In genomic region chr3:19284974-19285373, GRCh38 we compare ENCODE assay signal across 24 cellular contexts.
"Had no signal": no experiment of that assay in that cellular context is flagged by ENCODE, and none has a peak within 500 bp of the region (broad histone marks: within the 10 kb centered on the region; RNA-seq: fewer than 3 reads in every experiment).

No MANE protein-coding gene starts in this region.

- H3K36me3 Mint-ChIP-seq: stimulated activated effector memory CD8-positive, alpha-beta T cell treated with anti-CD3 and anti-CD28 coated beads, Interleukin-12 subunit alpha, Interleukin-12 subunit beta, amount 100 ng/mL, for 72 hours; stimulated activated memory B cell treated with anti-CD40 and anti-IgM and Interleukin-4, amounts not matched to agents 10 μg/mL and 1 μg/mL and 100 μg/mL, for 72 hours; stimulated activated naive B cell treated with anti-CD40 and anti-IgM and Interleukin-4, amounts not matched to agents 10 μg/mL and 1 μg/mL and 100 μg/mL, for 72 hours; type B pancreatic cell had no signal

- DNase-seq: stimulated activated CD4-positive, alpha-beta T cell treated with anti-CD3 and anti-CD28 coated beads, Interleukin-2, amount 100 ng/mL, for 48 hours; stimulated activated CD4-positive, alpha-beta T cell treated with anti-CD3 and anti-CD28 coated beads, Interleukin-4, amount 100 ng/mL, for 1 hour; stimulated activated CD4-positive, alpha-beta T cell treated with anti-CD3 and anti-CD28 coated beads, Interleukin-4, amount 100 ng/mL, for 24 hours; stimulated activated CD4-positive, alpha-beta T cell treated with anti-CD3 and anti-CD28 coated beads, Interleukin-4, amount 100 ng/mL, for 4 hours; stimulated activated CD8-positive, alpha-beta memory T cell treated with anti-CD3 and anti-CD28 coated beads, Interleukin-4, amount 100 ng/mL, for 48 hours; stimulated activated naive B cell treated with anti-CD40 and anti-IgM and Interleukin-4, amounts not matched to agents 10 μg/mL and 1 μg/mL and 100 μg/mL, for 72 hours; stimulated activated naive CD4-positive, alpha-beta T cell; stimulated activated naive CD4-positive, alpha-beta T cell treated with Interleukin-2 at 50 U/mL for 16 hours; stimulated activated naive CD8-positive, alpha-beta T cell treated with anti-CD3 and anti-CD28 coated beads, Interleukin-15, amount 100 ng/mL, for 72 hours; stimulated activated naive CD8-positive, alpha-beta T cell treated with anti-CD3 and anti-CD28 coated beads, Interleukin-15, Interleukin-2, amounts not matched to agents 100 U/mL and 50 U/mL, for 24 hours; stomach; substantia nigra; testis; thyroid gland; tibial artery; transverse colon; trophoblast cell; upper lobe of left lung; upper lobe of right lung; uterus had no signal

- ATAC-seq: stimulated activated effector memory CD8-positive, alpha-beta T cell treated with anti-CD3 and anti-CD28 coated beads, Interleukin-12 subunit alpha, Interleukin-12 subunit beta, amount 100 ng/mL, for 72 hours; stimulated activated memory B cell treated with anti-CD40 and anti-IgM and Interleukin-4, amounts not matched to agents 10 μg/mL and 1 μg/mL and 100 μg/mL, for 72 hours; stimulated activated naive B cell treated with anti-CD40 and anti-IgM and Interleukin-4, amounts not matched to agents 10 μg/mL and 1 μg/mL and 100 μg/mL, for 72 hours; stimulated activated naive CD8-positive, alpha-beta T cell treated with anti-CD3 and anti-CD28 coated beads, Interleukin-15, amount 100 ng/mL, for 72 hours; stimulated activated naive CD8-positive, alpha-beta T cell treated with anti-CD3 and anti-CD28 coated beads, Interleukin-15, Interleukin-2, amounts not matched to agents 100 U/mL and 50 U/mL, for 24 hours; upper lobe of right lung had no signal

- H3K27me3 Mint-ChIP-seq: stimulated activated memory B cell treated with anti-CD40 and anti-IgM and Interleukin-4, amounts not matched to agents 10 μg/mL and 1 μg/mL and 100 μg/mL, for 72 hours; stimulated activated naive B cell treated with anti-CD40 and anti-IgM and Interleukin-4, amounts not matched to agents 10 μg/mL and 1 μg/mL and 100 μg/mL, for 72 hours; stimulated activated naive CD8-positive, alpha-beta T cell treated with anti-CD3 and anti-CD28 coated beads, Interleukin-15, amount 100 ng/mL, for 72 hours; stimulated activated naive CD8-positive, alpha-beta T cell treated with anti-CD3 and anti-CD28 coated beads, Interleukin-15, Interleukin-2, amounts not matched to agents 100 ng/mL and 50 ng/mL, for 24 hours; type B pancreatic cell had no signal

- H3K4me3 Mint-ChIP-seq: stimulated activated effector memory CD8-positive, alpha-beta T cell treated with anti-CD3 and anti-CD28 coated beads, Interleukin-12 subunit alpha, Interleukin-12 subunit beta, amount 100 ng/mL, for 72 hours; stimulated activated memory B cell treated with anti-CD40 and anti-IgM and Interleukin-4, amounts not matched to agents 10 μg/mL and 1 μg/mL and 100 μg/mL, for 72 hours; stimulated activated naive B cell treated with anti-CD40 and anti-IgM and Interleukin-4, amounts not matched to agents 10 μg/mL and 1 μg/mL and 100 μg/mL, for 72 hours; stimulated activated naive CD8-positive, alpha-beta T cell treated with anti-CD3 and anti-CD28 coated beads, Interleukin-15, amount 100 ng/mL, for 72 hours; stimulated activated naive CD8-positive, alpha-beta T cell treated with anti-CD3 and anti-CD28 coated beads, Interleukin-15, Interleukin-2, amounts not matched to agents 100 ng/mL and 50 ng/mL, for 24 hours; type B pancreatic cell had no signal

- H3K27ac Mint-ChIP-seq: stimulated activated effector memory CD8-positive, alpha-beta T cell treated with anti-CD3 and anti-CD28 coated beads, Interleukin-12 subunit alpha, Interleukin-12 subunit beta, amount 100 ng/mL, for 72 hours; stimulated activated memory B cell treated with anti-CD40 and anti-IgM and Interleukin-4, amounts not matched to agents 10 μg/mL and 1 μg/mL and 100 μg/mL, for 72 hours; stimulated activated naive B cell treated with anti-CD40 and anti-IgM and Interleukin-4, amounts not matched to agents 10 μg/mL and 1 μg/mL and 100 μg/mL, for 72 hours; stimulated activated naive CD8-positive, alpha-beta T cell treated with anti-CD3 and anti-CD28 coated beads, Interleukin-15, amount 100 ng/mL, for 72 hours; stimulated activated naive CD8-positive, alpha-beta T cell treated with anti-CD3 and anti-CD28 coated beads, Interleukin-15, Interleukin-2, amounts not matched to agents 100 ng/mL and 50 ng/mL, for 24 hours; type B pancreatic cell had no signal

- H3K9me3 Mint-ChIP-seq: stimulated activated memory B cell treated with anti-CD40 and anti-IgM and Interleukin-4, amounts not matched to agents 10 μg/mL and 1 μg/mL and 100 μg/mL, for 72 hours; stimulated activated naive CD8-positive, alpha-beta T cell treated with anti-CD3 and anti-CD28 coated beads, Interleukin-15, amount 100 ng/mL, for 72 hours; stimulated activated naive CD8-positive, alpha-beta T cell treated with anti-CD3 and anti-CD28 coated beads, Interleukin-15, Interleukin-2, amounts not matched to agents 100 ng/mL and 50 ng/mL, for 24 hours; type B pancreatic cell had no signal

- H3K4me1 Mint-ChIP-seq: stimulated activated effector memory CD8-positive, alpha-beta T cell treated with anti-CD3 and anti-CD28 coated beads, Interleukin-12 subunit alpha, Interleukin-12 subunit beta, amount 100 ng/mL, for 72 hours; stimulated activated memory B cell treated with anti-CD40 and anti-IgM and Interleukin-4, amounts not matched to agents 10 μg/mL and 1 μg/mL and 100 μg/mL, for 72 hours; stimulated activated naive B cell treated with anti-CD40 and anti-IgM and Interleukin-4, amounts not matched to agents 10 μg/mL and 1 μg/mL and 100 μg/mL, for 72 hours; stimulated activated naive CD8-positive, alpha-beta T cell treated with anti-CD3 and anti-CD28 coated beads, Interleukin-15, amount 100 ng/mL, for 72 hours had no signal
